In genomic region chr6:3063733-3064700, GRCh38 we compare ENCODE assay signal across 8 cellular contexts. TPM values are rescaled to one million over a fixed set of nuclear protein-coding genes. Genes with fewer than 3 reads are reported as not detected.
DNase-seq lines count a peak whose midpoint lies in the region; ATAC-seq and TF ChIP-seq lines count a peak whose summit lies in the region.

No MANE protein-coding gene starts in this region.

- H3K9me3 ChIP-seq in duodenal mucosa (ENCODE audit: control insufficient read depth in 1 of 2, low read length in 2 of 2) (no peaks in the 10 kb centered on the region), lower lobe of right lung (no peaks in the 10 kb centered on the region)

- POLR2A ChIA-PET in BJ (lab: Charles Lee): interaction anchor here (0.5 to 1.3 kb wide), 5 partner anchors 42 to 348 kb away, joined by 3 to 4 read pairs (median 3); no protein-coding TSS in a partner anchor
- POLR2A ChIA-PET in activated CD8-positive, alpha-beta T cell treated with anti-CD3 and anti-CD28 coated beads for 36 hours (lab: Charles Lee): interaction anchor here (0.7 to 1.3 kb wide), 5 partner anchors 38 to 127 kb away, joined by 3 to 9 read pairs (median 4); partner anchors contain the start of gene NQO2

- no peaks in the 10 kb centered on the region for H3K27me3 ChIP-seq in BJ (ENCODE audit: control insufficient read depth, insufficient read depth, low read length)
- no peaks in the 10 kb centered on the region for H3K27me3 ChIP-seq in duodenal mucosa (ENCODE audit: control insufficient read depth in 1 of 2, insufficient read depth in 2 of 2, low read length in 2 of 2)
- H3K27me3 ChIP-seq in lower lobe of right lung (ENCODE audit: low read depth): no peaks in the 10 kb centered on the region

- H3K27me3 Mint-ChIP-seq in activated CD8-positive, alpha-beta T cell treated with anti-CD3 and anti-CD28 coated beads for 36 hours: no peaks in the 10 kb centered on the region

- H3K36me3 ChIP-seq in BJ (ENCODE audit: control insufficient read depth, insufficient read depth, low read length) (no peaks in the 10 kb centered on the region), duodenal mucosa (ENCODE audit: control insufficient read depth in 1 of 2, insufficient read depth in 2 of 2, low read length in 2 of 2) (no peaks in the 10 kb centered on the region), lower lobe of right lung (no peaks in the 10 kb centered on the region)

- no peaks in the 10 kb centered on the region for H3K9me3 Mint-ChIP-seq in activated CD8-positive, alpha-beta T cell treated with anti-CD3 and anti-CD28 coated beads for 36 hours

- peak overlapping the region; percentile 82 for H3K27ac Mint-ChIP-seq in activated CD8-positive, alpha-beta T cell treated with anti-CD3 and anti-CD28 coated beads for 36 hours

- intact Hi-C loops in activated CD8-positive, alpha-beta T cell treated with anti-CD3 and anti-CD28 coated beads for 36 hours (cut with micrococcal nuclease): no loop called here
- intact Hi-C loops in lower lobe of right lung (cut with DNase I): no loop called here

- peak; percentile 90 for TF ChIP-seq POLR2A in GM19193 (IDR thresholded peaks at IDR 0.05; ENCODE audit: extremely low read depth, insufficient read depth, insufficient read length)

- peaks cover 0 to 11% of the 10 kb centered on the region in 2 donors for H3K4me1 ChIP-seq in duodenal mucosa (ENCODE audit: control insufficient read depth in 1 of 2, insufficient read depth in 2 of 2, low read length in 2 of 2)
- peaks cover 9% of the 10 kb centered on the region for H3K4me1 ChIP-seq in lower lobe of right lung

- H3K27ac ChIP-seq in duodenal mucosa (ENCODE audit: low read depth, low read length): peak overlapping the region; percentile 94
- peak overlapping the region; percentile 93 for H3K27ac ChIP-seq in lower lobe of right lung

- CTCF ChIA-PET in BJ (lab: Yijun Ruan, JAX): interaction anchor here (0.7 to 2.7 kb wide), 2 partner anchors 42 to 62 kb away, joined by 3 to 10 read pairs; no protein-coding TSS in a partner anchor
- CTCF ChIA-PET in activated CD8-positive, alpha-beta T cell treated with anti-CD3 and anti-CD28 coated beads for 36 hours (lab: Charles Lee): interaction anchor here (0.9 to 1.2 kb wide), 7 partner anchors 10 to 302 kb away, joined by 3 to 9 read pairs (median 3); no protein-coding TSS in a partner anchor

- ATAC-seq in HG03439 (IDR thresholded peaks at IDR 0.05; ENCODE audit: unreplicated experiment) (peak; percentile 53), lower lobe of right lung (peak; percentile 96 to 97)
- ATAC-seq in activated CD8-positive, alpha-beta T cell treated with anti-CD3 and anti-CD28 coated beads for 36 hours: peak; percentile 85

- TF ChIP-seq CTCF in BJ (IDR thresholded peaks at IDR 0.05; ENCODE audit: insufficient read depth, low read depth, low read length) (0 out of 2 replicates have a peak, but pooled peaks have one; percentile 15), lower lobe of right lung (IDR thresholded peaks at IDR 0.05) (no peak)
- no peak for TF ChIP-seq CTCF in activated CD8-positive, alpha-beta T cell treated with anti-CD3 and anti-CD28 coated beads for 36 hours (IDR thresholded peaks at IDR 0.05)

- DNase-seq in BJ (ENCODE audit: low read depth) (peak; percentile 73), NCI-H748 treated with DMSO at 0.1 percent for 48 hours (lab: John Stamatoyannopoulos, UW) (peak; percentile 73), lower lobe of right lung (peak; percentile 98)
- DNase-seq in activated CD8-positive, alpha-beta T cell treated with anti-CD3 and anti-CD28 coated beads for 36 hours: peak; percentile 93
- DNase-seq in stimulated activated CD4-positive, alpha-beta T cell treated with anti-CD3 and anti-CD28 coated beads, TNF-alpha, amount 100 ng/mL, for 1 hour (ENCODE audit: low read depth in 3 of 3, low spot score in 1 of 3): peak; percentile 74 to 82 (median 80)

- H3K4me3 ChIP-seq in BJ (ENCODE audit: low read depth, low read length): peak overlapping the region; percentile 71
- H3K4me3 ChIP-seq in duodenal mucosa (ENCODE audit: low read depth in 1 of 2, low read length in 2 of 2): peak overlapping the region; percentile 76 to 82
- H3K4me3 ChIP-seq in lower lobe of right lung: peak overlapping the region; percentile 78

- no peaks in the 10 kb centered on the region for H3K36me3 Mint-ChIP-seq in activated CD8-positive, alpha-beta T cell treated with anti-CD3 and anti-CD28 coated beads for 36 hours (ENCODE audit: low read depth)

- peaks cover 18% of the 10 kb centered on the region for H3K4me1 Mint-ChIP-seq in activated CD8-positive, alpha-beta T cell treated with anti-CD3 and anti-CD28 coated beads for 36 hours (ENCODE audit: low read depth)

- peak overlapping the region; percentile 78 to 80 for H3K9ac ChIP-seq in duodenal mucosa (ENCODE audit: low read depth in 1 of 2, low read length in 2 of 2)

- H3K4me3 Mint-ChIP-seq in activated CD8-positive, alpha-beta T cell treated with anti-CD3 and anti-CD28 coated beads for 36 hours: peak overlapping the region; percentile 84

RNA-seq across cellular contexts. Expression of gene RIPK1, which starts 4.3 kb away (rescaled TPM):
- polyA plus RNA-seq in BJ (2011; rRNA removed): 19.5 and 20.2 TPM in 2 replicates
- polyA minus RNA-seq in BJ (2011; rRNA and poly(A)+ RNA removed): 13.5 and 14.9 TPM in 2 replicates
- total RNA-seq in activated CD8-positive, alpha-beta T cell treated with anti-CD3 and anti-CD28 coated beads for 36 hours: 1 to 10 TPM; 8.8 to 9.0 TPM
- total RNA-seq in lower lobe of right lung: 26.3 TPM

RNA-seq across cellular contexts. Expression of gene BPHL, which starts 54.5 kb away (rescaled TPM):
- 12.1 and 12.2 TPM in 2 replicates for polyA plus RNA-seq in BJ (2011; rRNA removed)
- 6.5 and 7.4 TPM in 2 replicates for polyA minus RNA-seq in BJ (2011; rRNA and poly(A)+ RNA removed)
- 1 to 10 TPM; 8.4 to 9.5 TPM for total RNA-seq in activated CD8-positive, alpha-beta T cell treated with anti-CD3 and anti-CD28 coated beads for 36 hours
- 12.7 TPM for total RNA-seq in lower lobe of right lung

Comparison
In these comparisons a context has a peak if more than half of its experiments do, and no peak if none do; other contexts are left out.
1. Peak in every context shown above with its lines: DNase-seq, ATAC-seq, H3K4me3 ChIP-seq and H3K27ac ChIP-seq.